ENCODE assay signal across 11 cellular contexts in the genomic region with DNA sequence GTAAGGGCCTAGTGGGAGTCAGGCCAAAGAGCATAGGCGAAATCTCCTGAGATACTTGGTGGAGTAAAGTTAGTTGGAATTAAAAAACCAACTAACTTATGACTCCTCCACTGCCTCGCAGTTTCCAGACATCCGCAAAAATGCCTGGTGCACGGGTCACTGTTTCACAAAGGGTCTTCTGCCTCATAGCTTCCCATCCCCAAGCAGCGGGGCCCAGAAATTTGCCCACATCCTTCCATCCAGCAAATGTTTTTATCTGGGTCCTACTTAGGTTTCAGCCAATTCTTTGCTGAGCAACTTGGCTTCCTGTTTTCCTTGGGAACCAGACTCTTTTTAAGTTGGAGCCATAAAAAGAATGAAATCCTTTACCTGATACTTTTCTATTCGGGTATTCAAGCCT. TPM values are rescaled to one million over a fixed set of nuclear protein-coding genes. Genes with fewer than 3 reads are reported as not detected.
A peak's percentile ranks its signal among the peaks of the same experiment; 100 is the strongest.
DNase-seq lines count a peak whose midpoint lies in the region; ATAC-seq, FAIRE-seq and TF ChIP-seq lines count a peak whose summit lies in the region.
"Had no signal": no experiment of that assay in that cellular context is flagged by ENCODE, and none has a peak within 500 bp of the region (broad histone marks: within the 10 kb centered on the region; RNA-seq: fewer than 3 reads in every experiment).

No MANE protein-coding gene starts in this region.

- peak overlapping the region; percentile 29 for H3K27ac ChIP-seq in PC-3 (ENCODE audit: low read length)
- H3K27ac ChIP-seq in coronary artery: peak overlapping the region; percentile 63 to 89
- H3K27ac ChIP-seq in tibial artery: peak overlapping the region; percentile 65 to 72
- H3K27ac ChIP-seq: prostate gland had no signal

- H3K4me3 ChIP-seq in PC-3 (ENCODE audit: low read length) (no peak overlapping the region), coronary artery (no peak overlapping the region), tibial artery (no peak overlapping the region)
- H3K4me3 ChIP-seq: GM12878, prostate gland had no signal

- peaks cover 3% of the 10 kb centered on the region for H3F3A ChIP-seq in PC-3 (ENCODE audit: low read length, unreplicated experiment)

- H3K36me3 ChIP-seq in PC-3 (ENCODE audit: low read depth, low read length): no peaks in the 10 kb centered on the region
- H3K36me3 ChIP-seq in tibial artery: no peaks in the 10 kb centered on the region
- H3K36me3 ChIP-seq: prostate gland had no signal

- H3K79me2 ChIP-seq in PC-3 (ENCODE audit: low read length): no peaks in the 10 kb centered on the region

- H3K4me1 ChIP-seq in PC-3 (ENCODE audit: insufficient read depth, low read length) (peaks cover 35% of the 10 kb centered on the region), tibial artery (peaks cover 0 to 69% (median 37%) of the 10 kb centered on the region in 4 donors)
- H3K4me1 ChIP-seq: prostate gland had no signal

- TF ChIP-seq CTCF in PC-3 (conservative IDR thresholded peaks at IDR 0.05; ENCODE audit: low read depth, low read length) (no peak), coronary artery (IDR thresholded peaks at IDR 0.05) (no peak), tibial artery (IDR thresholded peaks at IDR 0.05) (no peak)

- intact Hi-C loops in PC-3 (cut with micrococcal nuclease): loop anchor here (1.0 to 10.0 kb wide), 4 partner anchors 49 to 1294 kb away; a partner anchor contains a TSS
- intact Hi-C loops in tibial artery (cut with DNase I; ENCODE audit: low total_unique reads): loop anchor here (2.0 kb wide), 1 partner anchor 48 kb away; no protein-coding TSS in a partner anchor

- H3K9me3 ChIP-seq in PC-3 (ENCODE audit: low read length): no peaks in the 10 kb centered on the region
- H3K9me3 ChIP-seq in tibial artery: no peaks in the 10 kb centered on the region
- H3K9me3 ChIP-seq: prostate gland had no signal

- H3K9ac ChIP-seq in PC-3 (ENCODE audit: low read length): peak overlapping the region; percentile 14; the same call in 1 of the 2 replicates

- CTCF ChIA-PET in PC-3 (lab: Charles Lee): no interaction called here

- H2AFZ ChIP-seq in PC-3 (ENCODE audit: low read length): peak overlapping the region; percentile 61

- BruUV-seq in PC-3 (replicated peaks; lab: Mats Ljungman, UMichigan): no TSS peak

- POLR2A ChIA-PET in PC-3 (lab: Charles Lee; ENCODE audit: unreplicated experiment): interaction anchor here (0.6 kb wide), 1 partner anchor 49 kb away, joined by 7 read pairs; no protein-coding TSS in a partner anchor

- H3K27me3 ChIP-seq in PC-3 (ENCODE audit: low read length): no peaks in the 10 kb centered on the region
- no peaks in the 10 kb centered on the region for H3K27me3 ChIP-seq in tibial artery

- DNase-seq in PC-3 (no peak), coronary artery (ENCODE audit: low spot score) (no peak), myocyte (ENCODE audit: low read depth) (peak; percentile 32), tibial artery (no peak), SIG-M5 treated with dmso at 0.1 percent for 504 hours (lab: John Stamatoyannopoulos, UW; ENCODE audit: unreplicated experiment) (no peak), GM12891 (ENCODE audit: insufficient read length, low spot score) (no peak)
- DNase-seq: activated CD4-positive, CD25-positive, alpha-beta regulatory T cell treated with anti-CD3 and anti-CD28 coated beads, Interleukin-2, amount 50 U/mL, for 72 hours; DND-41 had no signal

- no peaks in the 10 kb centered on the region for H4K20me1 ChIP-seq in PC-3 (ENCODE audit: low read length)

- ATAC-seq in PC-3: no peak
- ATAC-seq in HG02852 (IDR thresholded peaks at IDR 0.05; ENCODE audit: unreplicated experiment): no peak

- peak overlapping the region; percentile 14; the same call in 1 of the 2 replicates for H3K4me2 ChIP-seq in PC-3 (ENCODE audit: low read length)

- TF ChIP-seq POLR2A in GM12891 (IDR thresholded peaks at IDR 0.05; ENCODE audit: low read depth, low read length): no peak

- H3K9me2 ChIP-seq in PC-3 (replicated peaks; ENCODE audit: low read length): no peaks in the 10 kb centered on the region

- FAIRE-seq in GM12891 (lab: Jason Lieb, UNC): no peak

TF ChIP-seq in GM12891, 5 proteins besides CTCF, POLR2A, EP300 and RAD21:
- TF ChIP-seq SPI1 (IDR thresholded peaks at IDR 0.05; ENCODE audit: low read depth, low read length) (no peak), PAX5 (IDR thresholded peaks at IDR 0.05; ENCODE audit: insufficient read depth, low read length, severe bottlenecking) (no peak), POU2F2 (IDR thresholded peaks at IDR 0.05; ENCODE audit: low read depth, low read length) (no peak), TAF1 (IDR thresholded peaks at IDR 0.05; ENCODE audit: low read depth, low read length) (no peak), POLR2AphosphoS5 (IDR thresholded peaks at IDR 0.05; ENCODE audit: low read depth, low read length) (no peak)

RNA-seq across cellular contexts. Expression of a gene that starts 36.3 kb away (rescaled TPM):
- 17.3 and 17.7 TPM in 2 replicates for total RNA-seq in PC-3 (2014; rRNA removed)
- 5.0 and 6.6 TPM in 2 replicates for total RNA-seq in myocyte
- 3.3 TPM for polyA plus RNA-seq in myocyte (2012)
- not detected for polyA plus RNA-seq in GM12891 (2012; ENCODE audit: low read depth, missing spikeins)
